Comparison of ENCODE assay signal across 28 cellular contexts in genomic region chr7:121555558-121555957, GRCh38.
"Had no signal": no experiment of that assay in that cellular context is flagged by ENCODE, and none has a peak within 500 bp of the region (broad histone marks: within the 10 kb centered on the region; RNA-seq: fewer than 3 reads in every experiment).

No MANE protein-coding gene starts in this region.

- H3K4me1 ChIP-seq: parathyroid adenoma, psoas muscle, spleen, suprapubic skin, testis, tibial artery, upper lobe of right lung, uterus had no signal

- H3K4me3 ChIP-seq: neural progenitor cell, ovary, psoas muscle, skin epidermis, smooth muscle cell, spleen, suprapubic skin, testis, tibial artery, transverse colon, upper lobe of right lung, uterus had no signal

- H3K9me3 ChIP-seq: ovary, psoas muscle, spleen, suprapubic skin, testis, tibial artery, transverse colon, upper lobe of right lung, uterus had no signal

- ATAC-seq: natural killer cell; psoas muscle; right cardiac atrium; sciatic nerve; stimulated activated memory B cell treated with anti-CD40 and anti-IgM and Interleukin-4, amounts not matched to agents 10 μg/mL and 1 μg/mL and 100 μg/mL, for 72 hours; stimulated activated naive CD8-positive, alpha-beta T cell treated with anti-CD3 and anti-CD28 coated beads, Interleukin-15, amount 100 ng/mL, for 72 hours; stimulated activated naive CD8-positive, alpha-beta T cell treated with anti-CD3 and anti-CD28 coated beads, Interleukin-15, Interleukin-2, amounts not matched to agents 100 U/mL and 50 U/mL, for 24 hours; upper lobe of right lung had no signal

- H2AFZ ChIP-seq: neural progenitor cell, parathyroid adenoma had no signal

- H3K36me3 ChIP-seq: neural progenitor cell, ovary, spleen, suprapubic skin, tibial artery, transverse colon, upper lobe of right lung, uterus had no signal

- H3K79me2 ChIP-seq: parathyroid adenoma had no signal

- H3K27ac ChIP-seq: neural progenitor cell, ovary, parathyroid adenoma, psoas muscle, skin epidermis, spleen, suprapubic skin, testis, tibial artery, transverse colon, upper lobe of right lung, uterus had no signal

- DNase-seq: natural killer cell; occipital lobe; ovary; posterior cingulate gyrus; psoas muscle; right cardiac atrium; spleen; stimulated activated CD4-positive, alpha-beta T cell treated with anti-CD3 and anti-CD28 coated beads, Interleukin-12 subunit alpha, Interleukin-12 subunit beta, amount 100 ng/mL, for 4 hours; stimulated activated CD4-positive, alpha-beta T cell treated with anti-CD3 and anti-CD28 coated beads, Interleukin-1b, Interleukin-23, amount 100 ng/mL, for 48 hours; stimulated activated CD4-positive, alpha-beta T cell treated with anti-CD3 and anti-CD28 coated beads, Interleukin-4, amount 100 ng/mL, for 1 hour; stimulated activated CD4-positive, alpha-beta T cell treated with anti-CD3 and anti-CD28 coated beads, Interleukin-4, amount 100 ng/mL, for 4 hours; stimulated activated CD8-positive, alpha-beta memory T cell treated with anti-CD3 and anti-CD28 coated beads, Interleukin-4, amount 100 ng/mL, for 48 hours; stimulated activated naive CD4-positive, alpha-beta T cell; stimulated activated naive CD8-positive, alpha-beta T cell treated with anti-CD3 and anti-CD28 coated beads, Interleukin-15, amount 100 ng/mL, for 72 hours; stimulated activated naive CD8-positive, alpha-beta T cell treated with anti-CD3 and anti-CD28 coated beads, Interleukin-15, Interleukin-2, amounts not matched to agents 100 U/mL and 50 U/mL, for 24 hours; substantia nigra; testis; tibial artery; transverse colon; upper lobe of right lung; uterus had no signal

- H3K9ac ChIP-seq: neural progenitor cell, parathyroid adenoma had no signal

- H3K27me3 ChIP-seq: neural progenitor cell, ovary, spleen, suprapubic skin, testis, tibial artery, transverse colon, upper lobe of right lung, uterus had no signal

- H3K4me2 ChIP-seq: neural progenitor cell, smooth muscle cell had no signal
